14 cellular contexts compared by ENCODE assay signal in the genomic region with DNA sequence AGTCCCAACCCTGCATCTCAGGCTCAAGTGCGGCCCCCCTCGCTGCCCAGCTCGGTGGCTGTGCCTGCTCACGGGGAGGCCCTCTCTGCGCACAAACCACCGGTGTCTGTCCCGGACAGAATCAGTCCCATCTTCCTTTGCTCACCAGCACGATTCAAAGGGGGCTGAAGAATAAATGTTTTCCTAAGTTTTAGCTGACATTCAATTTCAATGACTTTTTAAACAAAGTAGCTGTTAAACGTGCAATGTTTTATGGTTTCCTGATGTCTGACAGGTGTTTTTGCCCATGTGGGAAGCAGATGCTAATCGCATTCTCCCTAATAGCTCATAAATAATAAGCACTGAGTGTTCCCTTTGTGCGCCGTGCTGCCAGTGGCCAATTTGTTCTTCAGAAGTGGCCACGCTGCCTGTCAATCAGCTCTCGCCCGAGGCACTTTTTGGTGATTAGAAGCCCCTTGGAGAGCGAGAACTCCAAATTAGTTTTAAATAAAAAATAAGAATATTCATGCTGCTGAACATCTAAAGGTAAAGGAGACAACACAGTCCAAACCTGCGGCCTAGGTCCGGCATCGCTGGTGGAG. TPM values are rescaled to one million over a fixed set of nuclear protein-coding genes. Genes with fewer than 3 reads are reported as not detected.
A peak's percentile ranks its signal among the peaks of the same experiment; 100 is the strongest.
DNase-seq lines count a peak whose midpoint lies in the region; ATAC-seq and TF ChIP-seq lines count a peak whose summit lies in the region.
"Had no signal": no experiment of that assay in that cellular context is flagged by ENCODE, and none has a peak within 500 bp of the region (broad histone marks: within the 10 kb centered on the region; RNA-seq: fewer than 3 reads in every experiment).

No MANE protein-coding gene starts in this region.

- ATAC-seq in naive thymus-derived CD8-positive, alpha-beta T cell: no peak
- ATAC-seq in GM19467 (IDR thresholded peaks at IDR 0.05; ENCODE audit: unreplicated experiment): no peak
- ATAC-seq in omental fat pad (ENCODE audit: low FRiP score): no peak
- ATAC-seq: stimulated activated naive B cell treated with anti-CD40 and anti-IgM and Interleukin-4, amounts not matched to agents 10 μg/mL and 1 μg/mL and 100 μg/mL, for 72 hours; upper lobe of right lung had no signal

- H3K9me3 Mint-ChIP-seq in naive thymus-derived CD8-positive, alpha-beta T cell: no peaks in the 10 kb centered on the region
- H3K9me3 Mint-ChIP-seq: stimulated activated naive B cell treated with anti-CD40 and anti-IgM and Interleukin-4, amounts not matched to agents 10 μg/mL and 1 μg/mL and 100 μg/mL, for 72 hours had no signal

- POLR2A ChIA-PET in naive thymus-derived CD8-positive, alpha-beta T cell (lab: Charles Lee): interaction anchor here (0.9 to 1.0 kb wide), 2 partner anchors 36 to 42 kb away, joined by 3 read pairs; no protein-coding TSS in a partner anchor

- peaks cover 2 to 67% (median 22%) of the 10 kb centered on the region in 5 donors for H3K27me3 Mint-ChIP-seq in naive thymus-derived CD8-positive, alpha-beta T cell

- peaks cover 14 to 54% (median 39%) of the 10 kb centered on the region in 4 donors for H3K4me1 Mint-ChIP-seq in naive thymus-derived CD8-positive, alpha-beta T cell

- H3K36me3 Mint-ChIP-seq in naive thymus-derived CD8-positive, alpha-beta T cell: no peaks in the 10 kb centered on the region
- H3K36me3 Mint-ChIP-seq: CD14-positive monocyte; stimulated activated naive B cell treated with anti-CD40 and anti-IgM and Interleukin-4, amounts not matched to agents 10 μg/mL and 1 μg/mL and 100 μg/mL, for 72 hours had no signal

- H3K4me3 Mint-ChIP-seq in naive thymus-derived CD8-positive, alpha-beta T cell: peak overlapping the region in 9 of 10 donors; percentile 3 to 69 (median 43)
- H3K4me3 Mint-ChIP-seq: stimulated activated naive B cell treated with anti-CD40 and anti-IgM and Interleukin-4, amounts not matched to agents 10 μg/mL and 1 μg/mL and 100 μg/mL, for 72 hours had no signal

- peak overlapping the region in 2 of 10 donors; percentile 7 to 38 for H3K27ac Mint-ChIP-seq in naive thymus-derived CD8-positive, alpha-beta T cell
- H3K27ac Mint-ChIP-seq: CD14-positive monocyte; stimulated activated naive B cell treated with anti-CD40 and anti-IgM and Interleukin-4, amounts not matched to agents 10 μg/mL and 1 μg/mL and 100 μg/mL, for 72 hours had no signal

- TF ChIP-seq CTCF in omental fat pad (IDR thresholded peaks at IDR 0.05): no peak

- DNase-seq in DMS 273 (lab: John Stamatoyannopoulos, UW; ENCODE audit: unreplicated experiment) (peak; percentile 67), DMS 273 treated with DMSO at 0.1 percent for 48 hours (lab: John Stamatoyannopoulos, UW) (no peak), NCI-H1092 (lab: John Stamatoyannopoulos, UW) (peak; percentile 45), NCI-H524 (lab: John Stamatoyannopoulos, UW) (peak; percentile 68 to 82), GF-D8 (lab: John Stamatoyannopoulos, UW) (no peak), omental fat pad (ENCODE audit: low spot score) (no peak)
- no peak for DNase-seq in naive thymus-derived CD8-positive, alpha-beta T cell
- DNase-seq: NCI-H2029 treated with DMSO at 0.1 percent for 48 hours; SHP77 treated with DMSO at 0.1 percent for 48 hours; stimulated activated naive B cell treated with anti-CD40 and anti-IgM and Interleukin-4, amounts not matched to agents 10 μg/mL and 1 μg/mL and 100 μg/mL, for 72 hours; upper lobe of right lung had no signal

RNA-seq across cellular contexts. Expression of a gene that starts 26.3 kb away (rescaled TPM):
- total RNA-seq in naive thymus-derived CD8-positive, alpha-beta T cell: not detected
- not detected for polyA plus RNA-seq in naive thymus-derived CD8-positive, alpha-beta T cell
- not detected for total RNA-seq in omental fat pad
- total RNA-seq: mucosa of gallbladder, upper lobe of right lung had no signal
- polyA plus RNA-seq: CD14-positive monocyte had no signal

RNA-seq across cellular contexts. Expression of a gene that starts 28.0 kb away (rescaled TPM):
- total RNA-seq in naive thymus-derived CD8-positive, alpha-beta T cell: 10 to 100 TPM; 11.3 TPM
- 1 to 10 TPM; 1.2 to 2.0 (median 1.5) TPM for polyA plus RNA-seq in naive thymus-derived CD8-positive, alpha-beta T cell
- 10 to 100 TPM in 1 of 4 donors, 1 to 10 TPM in 3; 1.6 to 10.7 (median 2.5) TPM for total RNA-seq in omental fat pad

RNA-seq across cellular contexts. Expression of a gene that starts 42.5 kb away (rescaled TPM):
- 10 to 100 TPM; 57.7 to 61.2 TPM for total RNA-seq in naive thymus-derived CD8-positive, alpha-beta T cell
- polyA plus RNA-seq in naive thymus-derived CD8-positive, alpha-beta T cell: 10 to 100 TPM; 20.2 to 24.4 (median 21.1) TPM
- total RNA-seq in omental fat pad: 10 to 100 TPM; 21.7 to 33.4 (median 25.5) TPM

RNA-seq across cellular contexts. Expression of a gene that starts 54.2 kb away (rescaled TPM):
- 100 to 1,000 TPM; 125 to 132 TPM for total RNA-seq in naive thymus-derived CD8-positive, alpha-beta T cell
- polyA plus RNA-seq in naive thymus-derived CD8-positive, alpha-beta T cell: 10 to 100 TPM; 26.8 to 45.8 (median 39.7) TPM
- 10 to 100 TPM; 40.6 to 64.4 (median 54.1) TPM for total RNA-seq in omental fat pad

Comparison
In these comparisons a context has a peak if more than half of its experiments do, and no peak if none do; other contexts are left out.
1. DNase-seq: peak in DMS 273 (single experiment), NCI-H1092 (single experiment) and NCI-H524 (2 of 2); none in DMS 273 treated with DMSO at 0.1 percent for 48 hours (single experiment), naive thymus-derived CD8-positive, alpha-beta T cell (0 of 10), GF-D8 (single experiment) and omental fat pad (single experiment).